Comparison of ENCODE assay signal across 23 cellular contexts in the genomic region with DNA sequence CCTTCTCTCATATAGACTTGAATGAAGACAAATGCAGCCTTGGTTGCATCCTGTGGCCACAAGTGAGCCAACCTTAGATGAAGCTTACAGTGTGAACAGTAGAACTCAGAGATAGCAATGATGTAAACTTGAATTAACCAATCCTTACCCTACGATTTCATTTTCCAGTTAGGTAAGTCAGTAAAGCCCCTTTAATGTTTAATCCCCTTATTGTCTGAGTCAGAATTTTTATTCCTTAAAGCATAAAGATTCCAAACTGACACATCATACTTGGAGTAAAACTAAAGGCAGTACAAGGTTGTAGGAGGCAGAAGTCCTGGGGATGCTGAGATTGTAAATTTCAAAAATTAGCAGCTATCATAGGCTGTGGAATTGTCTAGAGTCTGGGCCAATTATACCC.
DNase-seq lines count a peak whose midpoint lies in the region; ATAC-seq, FAIRE-seq and TF ChIP-seq lines count a peak whose summit lies in the region.
"Had no signal": no experiment of that assay in that cellular context is flagged by ENCODE, and none has a peak within 500 bp of the region (broad histone marks: within the 10 kb centered on the region; RNA-seq: fewer than 3 reads in every experiment).

No MANE protein-coding gene starts in this region.

- intact Hi-C loops in HepG2 (cut with micrococcal nuclease; ENCODE audit: unreplicated experiment): no loop called here

- POLR2A ChIA-PET in HepG2 (lab: Yijun Ruan, JAX): no interaction called here

- TF ChIP-seq RAD21 in HepG2 (CRISPR knock-in tag; IDR thresholded peaks at IDR 0.05): no peak

- H3K4me1 ChIP-seq in HepG2 (ENCODE audit: insufficient read depth, low read length): no peaks in the 10 kb centered on the region
- H3K4me1 ChIP-seq: BLaER1 had no signal

- H3K79me2 ChIP-seq in HepG2 (ENCODE audit: insufficient read depth, low read length): no peaks in the 10 kb centered on the region

- no peak overlapping the region for H3K9ac ChIP-seq in HepG2 (ENCODE audit: insufficient read depth, low read depth, low read length)
- H3K9ac ChIP-seq: BLaER1 had no signal

- DNase-seq in EH (ENCODE audit: low read depth): peak; percentile 14
- peak; percentile 5 for DNase-seq in NCI-H226
- DNase-seq in epithelial cell of esophagus (ENCODE audit: low read depth): peak; percentile 5
- peak; percentile 65 for DNase-seq in retinal pigment epithelial cell (ENCODE audit: low read depth)
- DNase-seq in progenitor cell of endocrine pancreas (ENCODE audit: low spot score, unreplicated experiment): no peak
- no peak for DNase-seq in mesothelial cell of epicardium (ENCODE audit: low spot score in 2 of 2, unreplicated experiment in 2 of 2)
- no peak for DNase-seq in HepG2 (ENCODE audit: low spot score)
- DNase-seq: Calu3; CD4-positive, alpha-beta memory T cell; DMS153; GF-D8; MM.1S; NCI-H1092; NCI-H1436; NCI-H187 treated with DMSO at 0.1 percent for 48 hours; NCI-H524 treated with DMSO at 0.1 percent for 48 hours; NCI-H82; Right ventricle myocardium superior; SW 1271; T-helper 17 cell had no signal

- TF ChIP-seq EP300 in HepG2 (IDR thresholded peaks at IDR 0.05; ENCODE audit: low read depth in 2 of 2, low read length in 2 of 2) (no peak), HepG2 (CRISPR knock-in tag; IDR thresholded peaks at IDR 0.05; ENCODE audit: borderline replicate concordance) (no peak)

- H3K27ac Mint-ChIP-seq in progenitor cell of endocrine pancreas (no peak overlapping the region), mesothelial cell of epicardium (no peak overlapping the region)
- H3K27ac Mint-ChIP-seq: CD4-positive, alpha-beta memory T cell; T-helper 17 cell had no signal

- ATAC-seq in HepG2: no peak
- ATAC-seq: K562, T-helper 17 cell had no signal

- TF ChIP-seq CTCF in epithelial cell of esophagus (IDR thresholded peaks at IDR 0.05; ENCODE audit: insufficient read depth, low read depth, low read length, missing control alignments) (no peak), retinal pigment epithelial cell (conservative IDR thresholded peaks at IDR 0.05; ENCODE audit: low read depth, low read length) (no peak), progenitor cell of endocrine pancreas (IDR thresholded peaks at IDR 0.05; ENCODE audit: unreplicated experiment) (no peak), mesothelial cell of epicardium (IDR thresholded peaks at IDR 0.05; ENCODE audit: unreplicated experiment) (no peak), HepG2 (CRISPR knock-in tag; IDR thresholded peaks at IDR 0.05) (no peak)

- CTCF ChIA-PET in HepG2 (lab: Yijun Ruan, JAX; ENCODE audit: low intra/inter-chr PET ratio, low total read pairs): no interaction called here

- H3K9me3 Mint-ChIP-seq in progenitor cell of endocrine pancreas (ENCODE audit: low read depth) (peaks cover 3% of the 10 kb centered on the region), mesothelial cell of epicardium (peaks cover 9% of the 10 kb centered on the region)

- no peak overlapping the region for H2AFZ ChIP-seq in HepG2 (ENCODE audit: low read length)

- H3K27me3 ChIP-seq in HepG2 (ENCODE audit: control insufficient read depth in 1 of 2, insufficient read depth in 2 of 2, low read length in 2 of 2): no peaks in the 10 kb centered on the region
- H3K27me3 ChIP-seq: BLaER1 had no signal

- H3K4me1 Mint-ChIP-seq in progenitor cell of endocrine pancreas (ENCODE audit: low read depth) (peaks cover 20% of the 10 kb centered on the region), mesothelial cell of epicardium (peaks cover 12% of the 10 kb centered on the region)
- H3K4me1 Mint-ChIP-seq: CD4-positive, alpha-beta memory T cell; T-helper 17 cell had no signal

- H3K27me3 Mint-ChIP-seq in progenitor cell of endocrine pancreas (no peaks in the 10 kb centered on the region), mesothelial cell of epicardium (ENCODE audit: low read depth) (no peaks in the 10 kb centered on the region)
- H3K27me3 Mint-ChIP-seq: CD4-positive, alpha-beta memory T cell; T-helper 17 cell had no signal

- no peaks in the 10 kb centered on the region for H4K20me1 ChIP-seq in HepG2 (ENCODE audit: insufficient read depth, low read length)
- H4K20me1 ChIP-seq: BLaER1 had no signal

- H3K36me3 Mint-ChIP-seq in progenitor cell of endocrine pancreas (ENCODE audit: insufficient read depth) (no peaks in the 10 kb centered on the region), mesothelial cell of epicardium (peaks cover 4% of the 10 kb centered on the region)
- H3K36me3 Mint-ChIP-seq: CD4-positive, alpha-beta memory T cell had no signal

- in situ Hi-C loops in HepG2 (cut with HindIII; ENCODE audit: extremely low pct_ligation_motif_present, low pct_unique_long_range_greater_than_20kb): no loop called here

- no peak overlapping the region for H3K27ac ChIP-seq in HepG2 (ENCODE audit: extremely low read length, insufficient read depth, low read length)
- H3K27ac ChIP-seq: BLaER1 had no signal

- no peak overlapping the region for H3K4me3 Mint-ChIP-seq in progenitor cell of endocrine pancreas (ENCODE audit: low read depth)
- no peak overlapping the region for H3K4me3 Mint-ChIP-seq in mesothelial cell of epicardium
- H3K4me3 Mint-ChIP-seq: CD4-positive, alpha-beta memory T cell; T-helper 17 cell had no signal

- no peak overlapping the region for H3K4me2 ChIP-seq in HepG2 (ENCODE audit: low read depth, low read length)
- H3K4me2 ChIP-seq: BLaER1 had no signal

- no TSS peak for BruUV-seq in HepG2 (replicated peaks; lab: Mats Ljungman, UMichigan)

- no peaks in the 10 kb centered on the region for H3K9me3 ChIP-seq in HepG2 (ENCODE audit: low read length)
- H3K9me3 ChIP-seq: BLaER1 had no signal

- 0% methylated on average over 1 of the region's 1 CpG for WGBS in HepG2 (ENCODE audit: low lambda C conversion rate)

- no peaks in the 10 kb centered on the region for H3K36me3 ChIP-seq in HepG2 (replicated peaks in 1 of 2; ENCODE audit: control insufficient read depth in 1 of 2, insufficient read depth in 2 of 2, low read length in 2 of 2)
- H3K36me3 ChIP-seq: BLaER1 had no signal

- FAIRE-seq in HepG2 (lab: Jason Lieb, UNC): no peak
- FAIRE-seq: GM19239, K562 had no signal

- TF ChIP-seq POLR2A in HepG2 (IDR thresholded peaks at IDR 0.05; ENCODE audit: insufficient read depth in 1 of 2, low read depth in 2 of 2, low read length in 2 of 2): no peak

- H3K4me3 ChIP-seq in epithelial cell of esophagus (ENCODE audit: low read length) (no peak overlapping the region), retinal pigment epithelial cell (ENCODE audit: low read length) (no peak overlapping the region), HepG2 (replicated peaks in 1 of 3; ENCODE audit: insufficient read depth in 1 of 3, low read depth in 2 of 3, low read length in 3 of 3) (no peak overlapping the region)
- H3K4me3 ChIP-seq: BLaER1, K562 had no signal

TF ChIP-seq in HepG2, 621 proteins besides CTCF, POLR2A, EP300 and RAD21 (continues in another document):
- TF ChIP-seq, protein P1, sequence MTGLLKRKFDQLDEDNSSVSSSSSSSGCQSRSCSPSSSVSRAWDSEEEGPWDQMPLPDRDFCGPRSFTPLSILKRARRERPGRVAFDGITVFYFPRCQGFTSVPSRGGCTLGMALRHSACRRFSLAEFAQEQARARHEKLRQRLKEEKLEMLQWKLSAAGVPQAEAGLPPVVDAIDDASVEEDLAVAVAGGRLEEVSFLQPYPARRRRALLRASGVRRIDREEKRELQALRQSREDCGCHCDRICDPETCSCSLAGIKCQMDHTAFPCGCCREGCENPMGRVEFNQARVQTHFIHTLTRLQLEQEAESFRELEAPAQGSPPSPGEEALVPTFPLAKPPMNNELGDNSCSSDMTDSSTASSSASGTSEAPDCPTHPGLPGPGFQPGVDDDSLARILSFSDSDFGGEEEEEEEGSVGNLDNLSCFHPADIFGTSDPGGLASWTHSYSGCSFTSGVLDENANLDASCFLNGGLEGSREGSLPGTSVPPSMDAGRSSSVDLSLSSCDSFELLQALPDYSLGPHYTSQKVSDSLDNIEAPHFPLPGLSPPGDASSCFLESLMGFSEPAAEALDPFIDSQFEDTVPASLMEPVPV (CRISPR knock-in tag; IDR thresholded peaks at IDR 0.05): no peak
- TF ChIP-seq, protein P2, sequence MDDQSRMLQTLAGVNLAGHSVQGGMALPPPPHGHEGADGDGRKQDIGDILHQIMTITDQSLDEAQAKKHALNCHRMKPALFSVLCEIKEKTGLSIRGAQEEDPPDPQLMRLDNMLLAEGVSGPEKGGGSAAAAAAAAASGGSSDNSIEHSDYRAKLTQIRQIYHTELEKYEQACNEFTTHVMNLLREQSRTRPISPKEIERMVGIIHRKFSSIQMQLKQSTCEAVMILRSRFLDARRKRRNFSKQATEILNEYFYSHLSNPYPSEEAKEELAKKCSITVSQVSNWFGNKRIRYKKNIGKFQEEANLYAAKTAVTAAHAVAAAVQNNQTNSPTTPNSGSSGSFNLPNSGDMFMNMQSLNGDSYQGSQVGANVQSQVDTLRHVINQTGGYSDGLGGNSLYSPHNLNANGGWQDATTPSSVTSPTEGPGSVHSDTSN (CRISPR knock-in tag; IDR thresholded peaks at IDR 0.05; ENCODE audit: borderline replicate concordance): no peak
- no peak for TF ChIP-seq ZBTB20 (CRISPR knock-in tag; IDR thresholded peaks at IDR 0.05; ENCODE audit: borderline replicate concordance, low read depth)
- TF ChIP-seq POLR2AphosphoS2 (IDR thresholded peaks at IDR 0.05; ENCODE audit: low read depth, low read length): no peak
- no peak for TF ChIP-seq ZFP90 (CRISPR knock-in tag; IDR thresholded peaks at IDR 0.05; ENCODE audit: borderline replicate concordance)
- TF ChIP-seq, protein P3, sequence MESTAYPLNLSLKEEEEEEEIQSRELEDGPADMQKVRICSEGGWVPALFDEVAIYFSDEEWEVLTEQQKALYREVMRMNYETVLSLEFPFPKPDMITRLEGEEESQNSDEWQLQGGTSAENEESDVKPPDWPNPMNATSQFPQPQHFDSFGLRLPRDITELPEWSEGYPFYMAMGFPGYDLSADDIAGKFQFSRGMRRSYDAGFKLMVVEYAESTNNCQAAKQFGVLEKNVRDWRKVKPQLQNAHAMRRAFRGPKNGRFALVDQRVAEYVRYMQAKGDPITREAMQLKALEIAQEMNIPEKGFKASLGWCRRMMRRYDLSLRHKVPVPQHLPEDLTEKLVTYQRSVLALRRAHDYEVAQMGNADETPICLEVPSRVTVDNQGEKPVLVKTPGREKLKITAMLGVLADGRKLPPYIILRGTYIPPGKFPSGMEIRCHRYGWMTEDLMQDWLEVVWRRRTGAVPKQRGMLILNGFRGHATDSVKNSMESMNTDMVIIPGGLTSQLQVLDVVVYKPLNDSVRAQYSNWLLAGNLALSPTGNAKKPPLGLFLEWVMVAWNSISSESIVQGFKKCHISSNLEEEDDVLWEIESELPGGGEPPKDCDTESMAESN (CRISPR knock-in tag; conservative IDR thresholded peaks at IDR 0.05): no peak
- TF ChIP-seq SUZ12 (IDR thresholded peaks at IDR 0.05; ENCODE audit: low read depth, low read length): no peak
- TF ChIP-seq ARNTL (CRISPR knock-in tag; IDR thresholded peaks at IDR 0.05): no peak
- TF ChIP-seq CHCHD3 (CRISPR knock-in tag; IDR thresholded peaks at IDR 0.05): no peak
- no peak for TF ChIP-seq LCORL (IDR thresholded peaks at IDR 0.05)
- no peak for TF ChIP-seq LCORL (CRISPR knock-in tag; IDR thresholded peaks at IDR 0.05)
- no peak for TF ChIP-seq ZKSCAN5 (CRISPR knock-in tag; IDR thresholded peaks at IDR 0.05)
- TF ChIP-seq ZSCAN31 (CRISPR knock-in tag; IDR thresholded peaks at IDR 0.05; ENCODE audit: low read depth): no peak
- no peak for TF ChIP-seq GATAD2A (CRISPR knock-in tag; IDR thresholded peaks at IDR 0.05)

Comparison
In these comparisons a context has a peak if more than half of its experiments do, and no peak if none do; other contexts are left out.
1. DNase-seq: peak in EH (single experiment), NCI-H226 (single experiment), epithelial cell of esophagus (single experiment) and retinal pigment epithelial cell (single experiment); none in progenitor cell of endocrine pancreas (single experiment), mesothelial cell of epicardium (0 of 2) and HepG2 (single experiment).